1 cellular context compared by ENCODE assay signal in genomic region chr5:78327761-78328510, GRCh38.
TF ChIP-seq lines count a peak whose summit lies in the region.

No MANE protein-coding gene starts in this region.

TF ChIP-seq in IMR-90, 13 proteins besides CTCF, POLR2A, EP300 and RAD21:
- TF ChIP-seq BHLHE40 (IDR thresholded peaks at IDR 0.05; ENCODE audit: low read depth, low read length): no peak
- no peak for TF ChIP-seq RFX5 (IDR thresholded peaks at IDR 0.05; ENCODE audit: low read depth, low read length)
- no peak for TF ChIP-seq RCOR1 (IDR thresholded peaks at IDR 0.05; ENCODE audit: insufficient replicate concordance, low read length)
- TF ChIP-seq CHD1 (IDR thresholded peaks at IDR 0.05; ENCODE audit: low read depth, low read length): no peak
- no peak for TF ChIP-seq CEBPB (IDR thresholded peaks at IDR 0.05; ENCODE audit: low read depth, low read length)
- TF ChIP-seq MXI1 (IDR thresholded peaks at IDR 0.05; ENCODE audit: borderline replicate concordance, low read depth, low read length): no peak
- TF ChIP-seq NFE2L2 (IDR thresholded peaks at IDR 0.05; ENCODE audit: low read depth, low read length): peak; percentile 37
